32 cellular contexts compared by ENCODE assay signal in the genomic region with DNA sequence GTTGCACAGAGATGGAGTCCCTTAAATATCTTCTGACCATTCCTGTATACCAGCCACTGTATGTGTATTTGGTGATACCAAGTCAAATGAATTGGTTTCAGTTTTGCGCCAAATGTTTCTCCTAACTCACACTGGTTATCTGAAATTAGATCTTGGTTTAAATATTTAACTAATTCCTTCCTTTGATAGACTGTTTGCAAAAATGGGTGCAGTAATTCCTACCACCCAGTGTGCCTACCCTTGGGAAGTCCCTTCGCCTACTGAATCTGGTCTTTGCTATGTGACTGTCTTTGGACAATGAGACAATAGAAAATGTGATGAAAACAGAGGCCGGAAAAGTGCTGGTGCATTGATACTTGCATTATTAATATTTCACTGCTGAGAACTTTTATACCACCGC. TPM values are rescaled to one million over a fixed set of nuclear protein-coding genes. Genes with fewer than 3 reads are reported as not detected.
"Had no signal": no experiment of that assay in that cellular context is flagged by ENCODE, and none has a peak within 500 bp of the region (broad histone marks: within the 10 kb centered on the region; RNA-seq: fewer than 3 reads in every experiment).

No MANE protein-coding gene starts in this region.

- H3K27ac Mint-ChIP-seq: stimulated activated effector memory CD8-positive, alpha-beta T cell treated with anti-CD3 and anti-CD28 coated beads, Interleukin-12 subunit alpha, Interleukin-12 subunit beta, amount 100 ng/mL, for 72 hours; stimulated activated memory B cell treated with anti-CD40 and anti-IgM and Interleukin-4, amounts not matched to agents 10 μg/mL and 1 μg/mL and 100 μg/mL, for 72 hours; stimulated activated naive B cell treated with anti-CD40 and anti-IgM and Interleukin-4, amounts not matched to agents 10 μg/mL and 1 μg/mL and 100 μg/mL, for 72 hours; stimulated activated naive CD8-positive, alpha-beta T cell treated with anti-CD3 and anti-CD28 coated beads, Interleukin-15, amount 100 ng/mL, for 72 hours; stimulated activated naive CD8-positive, alpha-beta T cell treated with anti-CD3 and anti-CD28 coated beads, Interleukin-15, Interleukin-2, amounts not matched to agents 100 ng/mL and 50 ng/mL, for 24 hours; type B pancreatic cell had no signal

- H3K27ac ChIP-seq: stomach, suprapubic skin, testis, thoracic aorta, thyroid gland, tibial artery, tibial nerve, transverse colon, upper lobe of left lung, upper lobe of right lung, uterus, vagina had no signal

- FAIRE-seq: urothelium cell line had no signal

- DNase-seq: stimulated activated CD4-positive, alpha-beta T cell treated with anti-CD3 and anti-CD28 coated beads, Interleukin-2, amount 100 ng/mL, for 48 hours; stimulated activated CD4-positive, alpha-beta T cell treated with anti-CD3 and anti-CD28 coated beads, Interleukin-4, amount 100 ng/mL, for 1 hour; stimulated activated CD4-positive, alpha-beta T cell treated with anti-CD3 and anti-CD28 coated beads, Interleukin-4, amount 100 ng/mL, for 24 hours; stimulated activated CD4-positive, alpha-beta T cell treated with anti-CD3 and anti-CD28 coated beads, Interleukin-4, amount 100 ng/mL, for 4 hours; stimulated activated CD8-positive, alpha-beta memory T cell treated with anti-CD3 and anti-CD28 coated beads, Interleukin-4, amount 100 ng/mL, for 48 hours; stimulated activated naive B cell treated with anti-CD40 and anti-IgM and Interleukin-4, amounts not matched to agents 10 μg/mL and 1 μg/mL and 100 μg/mL, for 72 hours; stimulated activated naive CD4-positive, alpha-beta T cell; stimulated activated naive CD4-positive, alpha-beta T cell treated with Interleukin-2 at 50 U/mL for 16 hours; stimulated activated naive CD8-positive, alpha-beta T cell treated with anti-CD3 and anti-CD28 coated beads, Interleukin-15, amount 100 ng/mL, for 72 hours; stimulated activated naive CD8-positive, alpha-beta T cell treated with anti-CD3 and anti-CD28 coated beads, Interleukin-15, Interleukin-2, amounts not matched to agents 100 U/mL and 50 U/mL, for 24 hours; stomach; substantia nigra; testis; thyroid gland; tibial artery; transverse colon; trophoblast cell; upper lobe of left lung; upper lobe of right lung; uterus had no signal

- ATAC-seq: stimulated activated effector memory CD8-positive, alpha-beta T cell treated with anti-CD3 and anti-CD28 coated beads, Interleukin-12 subunit alpha, Interleukin-12 subunit beta, amount 100 ng/mL, for 72 hours; stimulated activated memory B cell treated with anti-CD40 and anti-IgM and Interleukin-4, amounts not matched to agents 10 μg/mL and 1 μg/mL and 100 μg/mL, for 72 hours; stimulated activated naive B cell treated with anti-CD40 and anti-IgM and Interleukin-4, amounts not matched to agents 10 μg/mL and 1 μg/mL and 100 μg/mL, for 72 hours; stimulated activated naive CD8-positive, alpha-beta T cell treated with anti-CD3 and anti-CD28 coated beads, Interleukin-15, amount 100 ng/mL, for 72 hours; stimulated activated naive CD8-positive, alpha-beta T cell treated with anti-CD3 and anti-CD28 coated beads, Interleukin-15, Interleukin-2, amounts not matched to agents 100 U/mL and 50 U/mL, for 24 hours; upper lobe of right lung had no signal

- H3K4me1 ChIP-seq: suprapubic skin, testis, thyroid gland, tibial artery, tibial nerve, upper lobe of left lung, upper lobe of right lung, uterus, vagina had no signal

- H3K27me3 ChIP-seq: suprapubic skin, testis, thyroid gland, tibial nerve, transverse colon, upper lobe of left lung, upper lobe of right lung, uterus, vagina had no signal

- H3K9me3 ChIP-seq: suprapubic skin, testis, thoracic aorta, thyroid gland, transverse colon, upper lobe of left lung, upper lobe of right lung, uterus, vagina had no signal

- H3K36me3 ChIP-seq: stomach, suprapubic skin, thoracic aorta, thyroid gland, tibial artery, tibial nerve, transverse colon, upper lobe of left lung, upper lobe of right lung, uterus, vagina had no signal

- H3K36me3 Mint-ChIP-seq: stimulated activated memory B cell treated with anti-CD40 and anti-IgM and Interleukin-4, amounts not matched to agents 10 μg/mL and 1 μg/mL and 100 μg/mL, for 72 hours; stimulated activated naive B cell treated with anti-CD40 and anti-IgM and Interleukin-4, amounts not matched to agents 10 μg/mL and 1 μg/mL and 100 μg/mL, for 72 hours; type B pancreatic cell had no signal

- H3K4me3 Mint-ChIP-seq: stimulated activated effector memory CD8-positive, alpha-beta T cell treated with anti-CD3 and anti-CD28 coated beads, Interleukin-12 subunit alpha, Interleukin-12 subunit beta, amount 100 ng/mL, for 72 hours; stimulated activated memory B cell treated with anti-CD40 and anti-IgM and Interleukin-4, amounts not matched to agents 10 μg/mL and 1 μg/mL and 100 μg/mL, for 72 hours; stimulated activated naive B cell treated with anti-CD40 and anti-IgM and Interleukin-4, amounts not matched to agents 10 μg/mL and 1 μg/mL and 100 μg/mL, for 72 hours; stimulated activated naive CD8-positive, alpha-beta T cell treated with anti-CD3 and anti-CD28 coated beads, Interleukin-15, amount 100 ng/mL, for 72 hours; stimulated activated naive CD8-positive, alpha-beta T cell treated with anti-CD3 and anti-CD28 coated beads, Interleukin-15, Interleukin-2, amounts not matched to agents 100 ng/mL and 50 ng/mL, for 24 hours; type B pancreatic cell had no signal

- H3K9me3 Mint-ChIP-seq: stimulated activated memory B cell treated with anti-CD40 and anti-IgM and Interleukin-4, amounts not matched to agents 10 μg/mL and 1 μg/mL and 100 μg/mL, for 72 hours; stimulated activated naive CD8-positive, alpha-beta T cell treated with anti-CD3 and anti-CD28 coated beads, Interleukin-15, amount 100 ng/mL, for 72 hours; type B pancreatic cell had no signal

- H3K4me3 ChIP-seq: stomach, suprapubic skin, testis, thoracic aorta, thyroid gland, tibial artery, tibial nerve, transverse colon, upper lobe of left lung, upper lobe of right lung, uterus, vagina had no signal

- H3K4me1 Mint-ChIP-seq: stimulated activated memory B cell treated with anti-CD40 and anti-IgM and Interleukin-4, amounts not matched to agents 10 μg/mL and 1 μg/mL and 100 μg/mL, for 72 hours; stimulated activated naive B cell treated with anti-CD40 and anti-IgM and Interleukin-4, amounts not matched to agents 10 μg/mL and 1 μg/mL and 100 μg/mL, for 72 hours; stimulated activated naive CD8-positive, alpha-beta T cell treated with anti-CD3 and anti-CD28 coated beads, Interleukin-15, amount 100 ng/mL, for 72 hours had no signal

RNA-seq across cellular contexts. Expression of gene CCL23, which starts 6.7 kb away (rescaled TPM):
- total RNA-seq: temporal lobe, thoracic aorta had no signal

RNA-seq across cellular contexts. Expression of gene CCL15, which starts 23.1 kb away (rescaled TPM):
- total RNA-seq: subcutaneous adipose tissue, suprapubic skin, temporal lobe, thoracic aorta, tibial nerve, vagina had no signal
- polyA plus RNA-seq: stomach had no signal

RNA-seq across cellular contexts. Expression of gene CCL14, which starts 37.9 kb away (rescaled TPM):
- total RNA-seq: temporal lobe had no signal

RNA-seq across cellular contexts. Expression of gene CCL18, which starts 39.6 kb away (rescaled TPM):
- total RNA-seq: temporal lobe, urinary bladder, vagina had no signal

RNA-seq across cellular contexts. Expression of gene CCL16, which starts 43.1 kb away (rescaled TPM):
- total RNA-seq: suprapubic skin, temporal lobe, thoracic aorta, tibial nerve, transverse colon, vagina had no signal
